In the genomic region with DNA sequence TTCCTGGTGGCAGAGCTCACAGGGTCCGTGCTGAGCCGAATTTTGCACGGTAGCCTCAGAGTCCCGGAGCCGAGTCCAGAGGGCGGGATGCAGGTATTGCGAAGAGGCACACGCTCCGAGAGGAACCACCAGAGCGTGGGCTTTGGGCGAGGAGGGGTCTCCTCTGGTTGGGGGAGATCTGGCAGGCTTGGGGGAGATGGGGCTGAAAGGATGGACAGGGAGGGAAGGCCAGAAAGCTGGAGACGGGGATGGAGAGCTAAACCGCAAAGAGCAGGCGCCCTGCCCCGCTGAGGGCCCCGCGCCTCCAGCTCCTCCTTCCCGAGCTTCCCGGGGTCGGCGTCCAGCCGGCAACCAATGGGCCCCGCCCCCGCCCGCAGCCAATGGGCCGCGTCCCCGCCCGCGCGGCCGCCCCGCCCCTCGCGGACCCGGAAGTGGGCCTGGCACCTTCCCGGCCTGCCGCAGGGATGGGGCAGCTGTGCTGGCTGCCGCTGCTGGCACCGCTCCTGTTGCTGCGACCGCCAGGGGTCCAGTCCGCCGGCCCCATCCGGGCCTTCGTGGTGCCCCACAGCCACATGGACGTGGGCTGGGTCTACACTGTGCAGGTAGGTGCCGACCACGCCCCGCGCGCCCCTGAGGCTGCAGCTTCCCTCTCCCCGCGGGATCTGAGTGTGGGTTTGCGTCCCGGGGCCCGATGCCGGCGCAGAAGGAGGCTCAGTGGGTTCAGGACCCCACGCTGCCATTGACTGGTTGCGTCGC, we compare ENCODE assay signal across 8 cellular contexts. TPM values are rescaled to one million over a fixed set of nuclear protein-coding genes. Genes with fewer than 3 reads are reported as not detected.
A peak's percentile ranks its signal among the peaks of the same experiment; 100 is the strongest.
DNase-seq lines count a peak whose midpoint lies in the region; ATAC-seq and TF ChIP-seq lines count a peak whose summit lies in the region.

A gene (plus strand): TSS at position 443 of the 756 bp plus-strand sequence. CDS start 22 bp downstream, at position 465.

- DNase-seq in AML-193 (lab: John Stamatoyannopoulos, UW) (peak; percentile 52 to 58), NCI-H446 treated with DMSO at 0.1 percent for 48 hours (lab: John Stamatoyannopoulos, UW) (peak; percentile 39), coronary artery (ENCODE audit: low spot score) (peak; percentile 92), left lobe of liver (ENCODE audit: low spot score) (peak; percentile 94)
- peak; percentile 96 for DNase-seq in activated CD4-positive, alpha-beta T cell treated with anti-CD3 and anti-CD28 coated beads, Interleukin-2, amount 10 ng/mL, durations not matched to agents 24 days and 14 days
- DNase-seq in stimulated activated CD4-positive, alpha-beta T cell treated with anti-CD3 and anti-CD28 coated beads, Interleukin-2, amount 100 ng/mL, for 24 hours = peak; percentile 86 to 91

- no peak for TF ChIP-seq CTCF in coronary artery (IDR thresholded peaks at IDR 0.05)

- H3K4me3 ChIP-seq in coronary artery = peak within 1 kb of the TSS; percentile 90

- ATAC-seq in HG03175 (IDR thresholded peaks at IDR 0.05; ENCODE audit: unreplicated experiment) = peak; percentile 91
- ATAC-seq in left lobe of liver = peak; percentile 92

- TF ChIP-seq POLR2A in GM18951 (IDR thresholded peaks at IDR 0.05; ENCODE audit: extremely low read depth, insufficient read depth, insufficient read length) = peak; percentile 94

- peak within 1 kb of the TSS; percentile 57 to 85 for H3K27ac ChIP-seq in coronary artery

- H3K27me3 Mint-ChIP-seq in activated CD4-positive, alpha-beta T cell treated with anti-CD3 and anti-CD28 coated beads, Interleukin-2, amount 10 ng/mL, durations not matched to agents 24 days and 14 days = peaks cover 8% of the 10 kb centered on the region

- intact Hi-C loops in activated CD4-positive, alpha-beta T cell treated with anti-CD3 and anti-CD28 coated beads, Interleukin-2, amount 10 ng/mL, durations not matched to agents 24 days and 14 days (cut with micrococcal nuclease) = loop anchor here (1.0 to 2.0 kb wide), 3 partner anchors 66 to 528 kb away; a partner anchor contains a TSS

- peaks cover 15% of the 10 kb centered on the region for H3K36me3 Mint-ChIP-seq in activated CD4-positive, alpha-beta T cell treated with anti-CD3 and anti-CD28 coated beads, Interleukin-2, amount 10 ng/mL, durations not matched to agents 24 days and 14 days (ENCODE audit: low read depth)

- peaks cover 6% of the 10 kb centered on the region for H3K9me3 Mint-ChIP-seq in activated CD4-positive, alpha-beta T cell treated with anti-CD3 and anti-CD28 coated beads, Interleukin-2, amount 10 ng/mL, durations not matched to agents 24 days and 14 days

- in situ Hi-C loops in GM18951 (cut with MboI; ENCODE audit: low sequenced_read_pairs, unreplicated experiment) = no loop called here

- H3K27ac Mint-ChIP-seq in activated CD4-positive, alpha-beta T cell treated with anti-CD3 and anti-CD28 coated beads, Interleukin-2, amount 10 ng/mL, durations not matched to agents 24 days and 14 days = peak within 1 kb of the TSS; percentile 83

- peak within 1 kb of the TSS; percentile 89 for H3K4me3 Mint-ChIP-seq in activated CD4-positive, alpha-beta T cell treated with anti-CD3 and anti-CD28 coated beads, Interleukin-2, amount 10 ng/mL, durations not matched to agents 24 days and 14 days

- peaks cover 9% of the 10 kb centered on the region for H3K4me1 Mint-ChIP-seq in activated CD4-positive, alpha-beta T cell treated with anti-CD3 and anti-CD28 coated beads, Interleukin-2, amount 10 ng/mL, durations not matched to agents 24 days and 14 days

RNA-seq across cellular contexts. Expression of the gene that starts here (rescaled TPM):
- 12.7 and 14.9 TPM in 2 replicates for total RNA-seq in activated CD4-positive, alpha-beta T cell treated with anti-CD3 and anti-CD28 coated beads, Interleukin-2, amount 10 ng/mL, durations not matched to agents 24 days and 14 days
- total RNA-seq in left lobe of liver = 41.5 TPM

Comparison
In these comparisons a context has a peak if more than half of its experiments do, and no peak if none do; other contexts are left out.
1. Peak in every context shown above with its lines: DNase-seq, ATAC-seq, H3K4me3 ChIP-seq and H3K27ac ChIP-seq.
2. DNase-seq: peak in every context shown above with its lines; median percentile 96 in activated CD4-positive, alpha-beta T cell treated with anti-CD3 and anti-CD28 coated beads, Interleukin-2, amount 10 ng/mL, durations not matched to agents 24 days and 14 days; 94 in left lobe of liver; 92 in coronary artery; 88 in stimulated activated CD4-positive, alpha-beta T cell treated with anti-CD3 and anti-CD28 coated beads, Interleukin-2, amount 100 ng/mL, for 24 hours; 55 in AML-193; 39 in NCI-H446 treated with DMSO at 0.1 percent for 48 hours.